In genomic region chr19:36488816-36489138, GRCh38 we compare ENCODE assay signal across 8 cellular contexts. TPM values are rescaled to one million over a fixed set of nuclear protein-coding genes. Genes with fewer than 3 reads are reported as not detected.
A peak's percentile ranks its signal among the peaks of the same experiment; 100 is the strongest.
DNase-seq lines count a peak whose midpoint lies in the region; ATAC-seq, FAIRE-seq and TF ChIP-seq lines count a peak whose summit lies in the region.

No MANE protein-coding gene starts in this region.

- H3K4me1 ChIP-seq in endodermal cell (ENCODE audit: control insufficient read depth, insufficient read depth, low read length): no peaks in the 10 kb centered on the region

- peaks cover 24% of the 10 kb centered on the region for H3K9me3 ChIP-seq in endodermal cell (ENCODE audit: control insufficient read depth, low read length)

- H3K27me3 Mint-ChIP-seq in IgD-negative memory B cell (peaks cover 1% of the 10 kb centered on the region), endodermal cell (ENCODE audit: insufficient read depth) (no peaks in the 10 kb centered on the region), natural killer cell (ENCODE audit: low read depth in 2 of 2) (no peaks in the 10 kb centered on the region)

- H3K9me3 Mint-ChIP-seq in IgD-negative memory B cell (peaks cover 0 to 4% (median 4%) of the 10 kb centered on the region in 3 donors), endodermal cell (peaks cover 31% of the 10 kb centered on the region), natural killer cell (peaks cover 0 to 2% of the 10 kb centered on the region in 2 donors)

- ATAC-seq in GM21390 (IDR thresholded peaks at IDR 0.05; ENCODE audit: unreplicated experiment) (peak; percentile 15), natural killer cell (peak; percentile 29 to 56 (median 49))

- H3K36me3 ChIP-seq in endodermal cell (ENCODE audit: control insufficient read depth, insufficient read depth, low read length): no peaks in the 10 kb centered on the region

- FAIRE-seq in urothelium cell line (lab: Jason Lieb, UNC): no peak

- 8 to 11% methylated on average over 3 to 12 of the region's 12 CpGs for WGBS in endodermal cell (ENCODE audit: insufficient coverage in 1 of 2, insufficient read length in 1 of 2), 2 experiments

- H3K36me3 Mint-ChIP-seq in IgD-negative memory B cell (peaks cover 8% of the 10 kb centered on the region), endodermal cell (ENCODE audit: low read depth) (peaks cover 24% of the 10 kb centered on the region), natural killer cell (no peaks in the 10 kb centered on the region)

- H3K9ac ChIP-seq in endodermal cell (ENCODE audit: extremely low read depth, low read length, poor library complexity, severe bottlenecking): peak overlapping the region; percentile 97

- intact Hi-C loops in natural killer cell (cut with micrococcal nuclease): loop anchor here (1.0 to 10.0 kb wide), 8 partner anchors 40 to 428 kb away; partner anchors contain the start of genes ZFP14, ZNF146, ZNF260 and ZNF382

- DNase-seq in DMS53 (lab: John Stamatoyannopoulos, UW): peak; percentile 85
- peak; percentile 62 for DNase-seq in UCSD-AML1 (lab: John Stamatoyannopoulos, UW; ENCODE audit: unreplicated experiment)
- DNase-seq in endodermal cell: no peak
- no peak for DNase-seq in natural killer cell
- DNase-seq in urothelium cell line (ENCODE audit: low spot score): peak; percentile 20
- DNase-seq in globus pallidus (ENCODE audit: low spot score): no peak

- peak overlapping the region; percentile 97 to 99 (median 98) for H3K27ac Mint-ChIP-seq in IgD-negative memory B cell
- peak overlapping the region; percentile 100 for H3K27ac Mint-ChIP-seq in endodermal cell
- peak overlapping the region; percentile 97 to 100 for H3K27ac Mint-ChIP-seq in natural killer cell

- no peak overlapping the region for H3K27ac ChIP-seq in endodermal cell (ENCODE audit: low read depth, low read length)

- TF ChIP-seq CTCF in endodermal cell (conservative IDR thresholded peaks at IDR 0.05) (no peak), natural killer cell (IDR thresholded peaks at IDR 0.05) (no peak)

- H3K4me3 Mint-ChIP-seq in IgD-negative memory B cell (peak overlapping the region; percentile 97 to 100 (median 98)), endodermal cell (peak overlapping the region; percentile 90), natural killer cell (peak overlapping the region; percentile 99)

- H3K4me1 Mint-ChIP-seq in IgD-negative memory B cell: peaks cover 26 to 34% (median 27%) of the 10 kb centered on the region in 3 donors
- peaks cover 2% of the 10 kb centered on the region for H3K4me1 Mint-ChIP-seq in endodermal cell
- H3K4me1 Mint-ChIP-seq in natural killer cell: peaks cover 29 to 31% of the 10 kb centered on the region in 2 donors

- no peaks in the 10 kb centered on the region for H3K27me3 ChIP-seq in endodermal cell (ENCODE audit: control insufficient read depth, insufficient read depth, low read length, poor library complexity, severe bottlenecking)

- H3K4me3 ChIP-seq in endodermal cell (ENCODE audit: low read length): peak overlapping the region; percentile 87

RNA-seq across cellular contexts. Expression of gene ZNF566, which starts 0.6 kb away (rescaled TPM):
- polyA plus RNA-seq in IgD-negative memory B cell: 10.8 TPM
- total RNA-seq in endodermal cell (10 to 100 TPM; 10.8 to 13.2 TPM), natural killer cell (10 to 100 TPM in 2 of 3 donors, 1 to 10 TPM in 1; 7.9 to 16.0 (median 12.4) TPM)
- 13.3 TPM for polyA plus RNA-seq in endodermal cell (2013, experiment 1 of 2)
- polyA plus RNA-seq in endodermal cell (2013, experiment 2 of 2): 13.2 TPM

RNA-seq across cellular contexts. Expression of gene ZNF260, which starts 39.3 kb away (rescaled TPM):
- polyA plus RNA-seq in IgD-negative memory B cell: 14.7 TPM
- 10 to 100 TPM; 47.3 to 56.3 TPM for total RNA-seq in endodermal cell
- 33.5 TPM for polyA plus RNA-seq in endodermal cell (2013, experiment 1 of 2)
- polyA plus RNA-seq in endodermal cell (2013, experiment 2 of 2): 27.9 TPM
- 1 to 10 TPM; 8.0 to 9.4 (median 8.4) TPM for total RNA-seq in natural killer cell

Comparison
In these comparisons a context has a peak if more than half of its experiments do, and no peak if none do; other contexts are left out.
1. DNase-seq: peak in DMS53 (single experiment), UCSD-AML1 (single experiment) and urothelium cell line (single experiment); none in endodermal cell (single experiment), natural killer cell (single experiment) and globus pallidus (single experiment).
2. RNA of gene ZNF260, which starts 39.3 kb away (total RNA-seq): 47.3 to 56.3 TPM in endodermal cell; 8.0 to 9.4 TPM in natural killer cell; every median in the first group is over 4 times any median in the second.
3. Peak in every context shown above with its lines, with median percentiles within 50 percentile points of each other: H3K27ac Mint-ChIP-seq and H3K4me3 Mint-ChIP-seq.